ENCODE assay signal across 8 cellular contexts in genomic region chr4:82851902-82852750, GRCh38. TPM values are rescaled to one million over a fixed set of nuclear protein-coding genes. Genes with fewer than 3 reads are reported as not detected.
A peak's percentile ranks its signal among the peaks of the same experiment; 100 is the strongest.
DNase-seq lines count a peak whose midpoint lies in the region; ATAC-seq lines count a peak whose summit lies in the region.

No MANE protein-coding gene starts in this region.

- H3K27ac Mint-ChIP-seq in activated T-helper 2 cell treated with anti-CD3 and anti-CD28 coated beads, Interferon-gamma antibody, Interleukin-2, Interleukin-4, amounts not matched to agents 10 μg/mL and 5 μg/mL and 100 μg/mL, durations not matched to agents 14 hours and 24 hours and 36 hours: peak overlapping the region; percentile 68

- H3K4me1 Mint-ChIP-seq in activated T-helper 2 cell treated with anti-CD3 and anti-CD28 coated beads, Interferon-gamma antibody, Interleukin-2, Interleukin-4, amounts not matched to agents 10 μg/mL and 5 μg/mL and 100 μg/mL, durations not matched to agents 14 hours and 24 hours and 36 hours (ENCODE audit: low read depth): peaks cover 7% of the 10 kb centered on the region

- peak; percentile 1 for DNase-seq in Daoy (ENCODE audit: low read depth)
- peak; percentile 4 for DNase-seq in HPDE6-E6E7 (ENCODE audit: extremely low spot score)
- no peak for DNase-seq in activated T-helper 2 cell treated with anti-CD3 and anti-CD28 coated beads, Interferon-gamma antibody, Interleukin-2, Interleukin-4, amounts not matched to agents 10 μg/mL and 5 μg/mL and 100 μg/mL, durations not matched to agents 14 hours and 24 hours and 36 hours (ENCODE audit: low spot score)
- DNase-seq in left lobe of liver (ENCODE audit: low spot score): no peak
- DNase-seq in NCI-H146 (lab: John Stamatoyannopoulos, UW): no peak
- no peak for DNase-seq in NCI-H146 treated with DMSO at 0.1 percent for 48 hours (lab: John Stamatoyannopoulos, UW; ENCODE audit: unreplicated experiment)
- DNase-seq in activated T-cell treated with anti-CD3 and anti-CD28 coated beads, Interleukin-2, amount 50 U/mL, for 48 hours: no peak
- no peak for DNase-seq in activated gamma-delta T cell (lab: John Stamatoyannopoulos, UW)

- peak; percentile 57 for ATAC-seq in left lobe of liver

- no peaks in the 10 kb centered on the region for H3K27me3 Mint-ChIP-seq in activated T-helper 2 cell treated with anti-CD3 and anti-CD28 coated beads, Interferon-gamma antibody, Interleukin-2, Interleukin-4, amounts not matched to agents 10 μg/mL and 5 μg/mL and 100 μg/mL, durations not matched to agents 14 hours and 24 hours and 36 hours (ENCODE audit: low read depth)

- H3K36me3 Mint-ChIP-seq in activated T-helper 2 cell treated with anti-CD3 and anti-CD28 coated beads, Interferon-gamma antibody, Interleukin-2, Interleukin-4, amounts not matched to agents 10 μg/mL and 5 μg/mL and 100 μg/mL, durations not matched to agents 14 hours and 24 hours and 36 hours (ENCODE audit: low read depth): peaks cover 71% of the 10 kb centered on the region

- intact Hi-C loops in activated T-helper 2 cell treated with anti-CD3 and anti-CD28 coated beads, Interferon-gamma antibody, Interleukin-2, Interleukin-4, amounts not matched to agents 10 μg/mL and 5 μg/mL and 100 μg/mL, durations not matched to agents 14 hours and 24 hours and 36 hours (cut with micrococcal nuclease): loop anchor here (1.0 to 5.0 kb wide), 3 partner anchors 40 to 430 kb away; partner anchors contain the start of genes SEC31A and THAP9

- no peaks in the 10 kb centered on the region for H3K9me3 Mint-ChIP-seq in activated T-helper 2 cell treated with anti-CD3 and anti-CD28 coated beads, Interferon-gamma antibody, Interleukin-2, Interleukin-4, amounts not matched to agents 10 μg/mL and 5 μg/mL and 100 μg/mL, durations not matched to agents 14 hours and 24 hours and 36 hours

- H3K4me3 Mint-ChIP-seq in activated T-helper 2 cell treated with anti-CD3 and anti-CD28 coated beads, Interferon-gamma antibody, Interleukin-2, Interleukin-4, amounts not matched to agents 10 μg/mL and 5 μg/mL and 100 μg/mL, durations not matched to agents 14 hours and 24 hours and 36 hours (ENCODE audit: low read depth): no peak overlapping the region

RNA-seq across cellular contexts. Expression of gene SEC31A, which starts 38.8 kb away (rescaled TPM):
- 63.3 and 79.6 TPM in 2 replicates for total RNA-seq in Daoy (2014; rRNA removed; shearing (Covaris generic))
- total RNA-seq in activated T-helper 2 cell treated with anti-CD3 and anti-CD28 coated beads, Interferon-gamma antibody, Interleukin-2, Interleukin-4, amounts not matched to agents 10 μg/mL and 5 μg/mL and 100 μg/mL, durations not matched to agents 14 hours and 24 hours and 36 hours: 138 and 142 TPM in 2 replicates
- 108 TPM for total RNA-seq in left lobe of liver

RNA-seq across cellular contexts. Expression of gene THAP9, which starts 48.4 kb away (rescaled TPM):
- total RNA-seq in Daoy (2014; rRNA removed; shearing (Covaris generic)): 2.7 and 6.9 TPM in 2 replicates
- total RNA-seq in activated T-helper 2 cell treated with anti-CD3 and anti-CD28 coated beads, Interferon-gamma antibody, Interleukin-2, Interleukin-4, amounts not matched to agents 10 μg/mL and 5 μg/mL and 100 μg/mL, durations not matched to agents 14 hours and 24 hours and 36 hours: 1.8 and 2.6 TPM in 2 replicates
- total RNA-seq in left lobe of liver: 2.6 TPM

RNA-seq across cellular contexts. Expression of gene SCD5, which starts 53.5 kb away (rescaled TPM):
- 6.3 and 6.6 TPM in 2 replicates for total RNA-seq in Daoy (2014; rRNA removed; shearing (Covaris generic))
- 1.0 and 1.1 TPM in 2 replicates for total RNA-seq in activated T-helper 2 cell treated with anti-CD3 and anti-CD28 coated beads, Interferon-gamma antibody, Interleukin-2, Interleukin-4, amounts not matched to agents 10 μg/mL and 5 μg/mL and 100 μg/mL, durations not matched to agents 14 hours and 24 hours and 36 hours
- 1.6 TPM for total RNA-seq in left lobe of liver

Comparison
In these comparisons a context has a peak if more than half of its experiments do, and no peak if none do; other contexts are left out.
1. DNase-seq: peak in Daoy (single experiment) and HPDE6-E6E7 (single experiment); none in activated T-helper 2 cell treated with anti-CD3 and anti-CD28 coated beads, Interferon-gamma antibody, Interleukin-2, Interleukin-4, amounts not matched to agents 10 μg/mL and 5 μg/mL and 100 μg/mL, durations not matched to agents 14 hours and 24 hours and 36 hours (single experiment), left lobe of liver (single experiment), NCI-H146 (single experiment), NCI-H146 treated with DMSO at 0.1 percent for 48 hours (single experiment), activated T-cell treated with anti-CD3 and anti-CD28 coated beads, Interleukin-2, amount 50 U/mL, for 48 hours (0 of 2) and activated gamma-delta T cell (single experiment).